Comparison of ENCODE assay signal across 10 cellular contexts in the genomic region with DNA sequence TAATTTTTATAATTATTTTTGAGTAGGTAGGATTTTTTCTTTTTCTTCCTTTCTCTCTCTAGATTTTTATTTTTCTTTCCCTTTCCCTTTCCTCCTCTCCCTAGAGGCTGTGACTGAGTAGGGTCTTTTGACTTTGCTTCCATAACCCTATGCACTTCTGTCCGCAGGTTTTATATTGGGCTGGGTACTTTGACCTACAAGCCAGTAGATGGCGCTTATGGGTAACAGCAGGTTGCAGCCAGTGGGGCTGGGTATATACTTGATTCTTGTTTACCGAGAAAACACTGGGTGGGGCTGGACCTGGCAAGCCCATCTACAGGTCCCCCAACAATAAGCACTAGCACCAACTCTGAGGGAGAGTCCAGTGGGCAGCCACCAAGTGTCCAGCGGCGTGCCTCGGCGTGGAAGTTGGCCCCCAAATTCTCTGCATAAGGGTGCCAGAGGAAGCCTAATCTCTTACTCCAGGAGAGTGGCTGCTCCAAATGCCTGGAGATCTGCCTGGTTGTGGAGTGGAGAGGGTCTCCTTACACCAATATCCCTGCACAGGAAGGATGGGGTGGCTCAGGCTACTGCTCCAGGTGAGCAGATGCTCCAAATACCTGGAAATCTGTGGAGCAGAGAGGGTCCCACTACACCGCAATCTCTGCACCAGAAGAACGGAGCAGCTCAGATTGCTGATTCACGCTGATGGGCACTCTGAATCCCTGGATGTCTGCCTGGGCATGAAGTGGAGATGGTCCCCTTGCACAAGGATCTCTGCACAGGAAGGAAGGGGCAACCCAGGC. TPM values are rescaled to one million over a fixed set of nuclear protein-coding genes. Genes with fewer than 3 reads are reported as not detected.
DNase-seq lines count a peak whose midpoint lies in the region; ATAC-seq and TF ChIP-seq lines count a peak whose summit lies in the region.
"Not testable (repeated sequence)": the region's sequence is repeated elsewhere in the genome, so short reads cannot be mapped to it uniquely, and the experiment has no call there.
"Had no signal": no experiment of that assay in that cellular context is flagged by ENCODE, and none has a peak within 500 bp of the region (broad histone marks: within the 10 kb centered on the region; RNA-seq: fewer than 3 reads in every experiment).

No MANE protein-coding gene starts in this region.

- H3K27me3 ChIP-seq in left lung = not testable (repeated sequence)

- not testable (repeated sequence) for H3K4me3 Mint-ChIP-seq in activated CD4-positive, alpha-beta T cell treated with anti-CD3 and anti-CD28 coated beads, Interleukin-2, amount 10 ng/mL, durations not matched to agents 7 days and 5 days; stimulated activated memory B cell treated with anti-CD40 and anti-IgM and Interleukin-4, amounts not matched to agents 10 μg/mL and 1 μg/mL and 100 μg/mL, for 72 hours

- ATAC-seq in GM19397 (IDR thresholded peaks at IDR 0.05; ENCODE audit: unreplicated experiment) (peak; percentile 99), HG02981 (IDR thresholded peaks at IDR 0.05; ENCODE audit: unreplicated experiment) (peak; percentile 95), left lung (peak; percentile 82)
- ATAC-seq in stimulated activated memory B cell treated with anti-CD40 and anti-IgM and Interleukin-4, amounts not matched to agents 10 μg/mL and 1 μg/mL and 100 μg/mL, for 72 hours = peak; percentile 79

- not testable (repeated sequence) for H3K9me3 Mint-ChIP-seq in activated CD4-positive, alpha-beta T cell treated with anti-CD3 and anti-CD28 coated beads, Interleukin-2, amount 10 ng/mL, durations not matched to agents 7 days and 5 days; stimulated activated memory B cell treated with anti-CD40 and anti-IgM and Interleukin-4, amounts not matched to agents 10 μg/mL and 1 μg/mL and 100 μg/mL, for 72 hours

- H3K36me3 ChIP-seq in left lung = not testable (repeated sequence)

- not testable (repeated sequence) for H3K4me1 ChIP-seq in left lung

- peak; percentile 60 for DNase-seq in DMS53 (lab: John Stamatoyannopoulos, UW)
- DNase-seq in NCI-H1048 (lab: John Stamatoyannopoulos, UW) = peak; percentile 0
- DNase-seq in activated CD4-positive, alpha-beta T cell treated with anti-CD3 and anti-CD28 coated beads, Interleukin-2, amount 10 ng/mL, durations not matched to agents 7 days and 5 days = peak; percentile 47
- peak; percentile 16 for DNase-seq in effector CD4-positive, alpha-beta T cell
- DNase-seq in left lung = not testable (repeated sequence)

- not testable (repeated sequence) for H3K36me3 Mint-ChIP-seq in activated CD4-positive, alpha-beta T cell treated with anti-CD3 and anti-CD28 coated beads, Interleukin-2, amount 10 ng/mL, durations not matched to agents 7 days and 5 days (ENCODE audit: low read depth); stimulated activated memory B cell treated with anti-CD40 and anti-IgM and Interleukin-4, amounts not matched to agents 10 μg/mL and 1 μg/mL and 100 μg/mL, for 72 hours

- not testable (repeated sequence) for H3K4me1 Mint-ChIP-seq in activated CD4-positive, alpha-beta T cell treated with anti-CD3 and anti-CD28 coated beads, Interleukin-2, amount 10 ng/mL, durations not matched to agents 7 days and 5 days; stimulated activated memory B cell treated with anti-CD40 and anti-IgM and Interleukin-4, amounts not matched to agents 10 μg/mL and 1 μg/mL and 100 μg/mL, for 72 hours

- H3K27ac ChIP-seq in left lung = not testable (repeated sequence)

- TF ChIP-seq CTCF in left lung (IDR thresholded peaks at IDR 0.05) = peak in 1 of 2 donors; percentile 26

- POLR2A ChIA-PET in activated CD4-positive, alpha-beta T cell treated with anti-CD3 and anti-CD28 coated beads, Interleukin-2, amount 10 ng/mL, durations not matched to agents 7 days and 5 days (lab: Charles Lee) = not testable (repeated sequence)

- not testable (repeated sequence) for H3K27me3 Mint-ChIP-seq in activated CD4-positive, alpha-beta T cell treated with anti-CD3 and anti-CD28 coated beads, Interleukin-2, amount 10 ng/mL, durations not matched to agents 7 days and 5 days; stimulated activated memory B cell treated with anti-CD40 and anti-IgM and Interleukin-4, amounts not matched to agents 10 μg/mL and 1 μg/mL and 100 μg/mL, for 72 hours

- not testable (repeated sequence) for H3K9me3 ChIP-seq in left lung

- CTCF ChIA-PET in activated CD4-positive, alpha-beta T cell treated with anti-CD3 and anti-CD28 coated beads, Interleukin-2, amount 10 ng/mL, durations not matched to agents 7 days and 5 days (lab: Charles Lee) = not testable (repeated sequence)

- not testable (repeated sequence) for H3K4me3 ChIP-seq in left lung

- H3K27ac Mint-ChIP-seq in activated CD4-positive, alpha-beta T cell treated with anti-CD3 and anti-CD28 coated beads, Interleukin-2, amount 10 ng/mL, durations not matched to agents 7 days and 5 days; stimulated activated memory B cell treated with anti-CD40 and anti-IgM and Interleukin-4, amounts not matched to agents 10 μg/mL and 1 μg/mL and 100 μg/mL, for 72 hours: not testable (repeated sequence)

- intact Hi-C loops in left lung (cut with DNase I) = not testable (repeated sequence)

RNA-seq across cellular contexts. Expression of a gene that starts 4.7 kb away (rescaled TPM):
- total RNA-seq in activated CD4-positive, alpha-beta T cell treated with anti-CD3 and anti-CD28 coated beads, Interleukin-2, amount 10 ng/mL, durations not matched to agents 7 days and 5 days = 1 to 10 TPM; 1.4 to 1.8 TPM
- total RNA-seq in left lung = 1 to 10 TPM; 5.0 to 5.3 TPM
- total RNA-seq: G401 had no signal

RNA-seq across cellular contexts. Expression of a gene that starts 17.1 kb away (rescaled TPM):
- total RNA-seq in activated CD4-positive, alpha-beta T cell treated with anti-CD3 and anti-CD28 coated beads, Interleukin-2, amount 10 ng/mL, durations not matched to agents 7 days and 5 days = 1 to 10 TPM; 4.2 TPM
- 1 to 10 TPM; 1.0 to 8.6 TPM for total RNA-seq in left lung
- total RNA-seq: G401 had no signal

RNA-seq across cellular contexts. Expression of a gene that starts 55.6 kb away (rescaled TPM):
- total RNA-seq in activated CD4-positive, alpha-beta T cell treated with anti-CD3 and anti-CD28 coated beads, Interleukin-2, amount 10 ng/mL, durations not matched to agents 7 days and 5 days = not detected
- total RNA-seq in left lung = not detected
- total RNA-seq: activated T-helper 2 cell treated with anti-CD3 and anti-CD28 coated beads, Interferon-gamma antibody, Interleukin-2, Interleukin-4, amounts not matched to agents 10 μg/mL and 5 μg/mL and 100 μg/mL, durations not matched to agents 14 hours and 24 hours and 36 hours; G401 had no signal
